Comparison of ENCODE assay signal across 10 cellular contexts in genomic region chr17:78366109-78366848, GRCh38. TPM values are rescaled to one million over a fixed set of nuclear protein-coding genes. Genes with fewer than 3 reads are reported as not detected.
DNase-seq lines count a peak whose midpoint lies in the region; ATAC-seq and TF ChIP-seq lines count a peak whose summit lies in the region.
"Had no signal": no experiment of that assay in that cellular context is flagged by ENCODE, and none has a peak within 500 bp of the region (broad histone marks: within the 10 kb centered on the region; RNA-seq: fewer than 3 reads in every experiment).

No MANE protein-coding gene starts in this region.

- H3K4me2 ChIP-seq in mesendoderm (ENCODE audit: low read length): peak overlapping the region; percentile 13
- no peak overlapping the region for H3K4me2 ChIP-seq in SK-N-SH

- ATAC-seq in HG02610 (IDR thresholded peaks at IDR 0.05; ENCODE audit: unreplicated experiment) (no peak), GM21526 (IDR thresholded peaks at IDR 0.05; ENCODE audit: low FRiP score, unreplicated experiment) (no peak)
- ATAC-seq: activated CD8-positive, alpha-beta T cell treated with anti-CD3 and anti-CD28 coated beads, Interleukin-2, amount 10 ng/mL, durations not matched to agents 7 days and 5 days had no signal

- H3K27me3 Mint-ChIP-seq in type B pancreatic cell: no peaks in the 10 kb centered on the region
- H3K27me3 Mint-ChIP-seq: central memory CD8-positive, alpha-beta T cell had no signal

- peak overlapping the region; percentile 21 for H2BK120ac ChIP-seq in mesendoderm (ENCODE audit: low read depth, low read length)

- DNase-seq in NCI-H2196 (lab: John Stamatoyannopoulos, UW; ENCODE audit: unreplicated experiment) (peak; percentile 35), NCI-H2196 treated with DMSO at 0.1 percent for 48 hours (lab: John Stamatoyannopoulos, UW; ENCODE audit: unreplicated experiment) (no peak), choroid plexus epithelial cell (ENCODE audit: low read depth) (peak; percentile 25), mesendoderm (peak; percentile 53), type B pancreatic cell (ENCODE audit: extremely low spot score, unreplicated experiment) (no peak), SK-N-SH (no peak)
- DNase-seq: activated CD8-positive, alpha-beta T cell treated with anti-CD3 and anti-CD28 coated beads, Interleukin-2, amount 10 ng/mL, durations not matched to agents 7 days and 5 days had no signal

- H3K4me1 Mint-ChIP-seq in type B pancreatic cell (ENCODE audit: unreplicated experiment): peaks cover 36% of the 10 kb centered on the region

- no peak for TF ChIP-seq RAD21 in SK-N-SH (IDR thresholded peaks at IDR 0.05; ENCODE audit: low read length)

- H3K9me3 Mint-ChIP-seq in type B pancreatic cell: no peaks in the 10 kb centered on the region
- H3K9me3 Mint-ChIP-seq: central memory CD8-positive, alpha-beta T cell had no signal

- no peaks in the 10 kb centered on the region for H3K79me2 ChIP-seq in mesendoderm (ENCODE audit: control insufficient read depth, insufficient read depth, low read length)
- H3K79me2 ChIP-seq in SK-N-SH (ENCODE audit: insufficient read depth): no peaks in the 10 kb centered on the region

- peak overlapping the region; percentile 92 for H2AK5ac ChIP-seq in mesendoderm (ENCODE audit: low read length)

- H2BK15ac ChIP-seq in mesendoderm (replicated peaks; ENCODE audit: low read depth): no peak overlapping the region

- H4K20me1 ChIP-seq in SK-N-SH (ENCODE audit: insufficient read depth): no peaks in the 10 kb centered on the region

- peak overlapping the region; percentile 52 for H3K9ac ChIP-seq in mesendoderm (ENCODE audit: low read length)
- H3K9ac ChIP-seq in SK-N-SH: no peak overlapping the region

- H3K56ac ChIP-seq in mesendoderm (ENCODE audit: low read length): peak overlapping the region; percentile 91

- H3K4me3 ChIP-seq in choroid plexus epithelial cell (ENCODE audit: low read depth, low read length) (no peak overlapping the region), mesendoderm (ENCODE audit: low read length) (no peak overlapping the region), SK-N-SH (ENCODE audit: low read depth in 2 of 2, low read length in 1 of 2) (no peak overlapping the region)

- H3K4ac ChIP-seq in mesendoderm (ENCODE audit: low read depth, low read length): peak overlapping the region; percentile 31

- WGBS in mesendoderm (ENCODE audit: extremely low coverage, insufficient coverage, low lambda C conversion rate): no CpG with 5 or more reads among the region's 18 CpGs
- WGBS in SK-N-SH (ENCODE audit: low lambda C conversion rate): 84% methylated on average over 10 of the region's 18 CpGs

- H3F3A ChIP-seq in SK-N-SH (replicated peaks; ENCODE audit: insufficient read depth): no peaks in the 10 kb centered on the region

- H4K8ac ChIP-seq in mesendoderm (ENCODE audit: low read depth, low read length): no peak overlapping the region

- peak overlapping the region; percentile 92 for H3K27ac ChIP-seq in mesendoderm (ENCODE audit: low read depth, low read length)
- no peak overlapping the region; a peak in 1 of 4 replicates for H3K27ac ChIP-seq in SK-N-SH (ENCODE audit: low read depth in 2 of 2, low read length in 1 of 2)

- H3K36me3 ChIP-seq in mesendoderm (ENCODE audit: control insufficient read depth, insufficient read depth, low read length) (no peaks in the 10 kb centered on the region), SK-N-SH (replicated peaks in 1 of 2; ENCODE audit: control insufficient read depth in 1 of 2, insufficient read depth in 2 of 2, low read length in 1 of 2) (no peaks in the 10 kb centered on the region)

- H2AFZ ChIP-seq in SK-N-SH (ENCODE audit: low read depth): no peak overlapping the region

- POLR2A ChIA-PET in SK-N-SH (lab: Yijun Ruan, JAX): no interaction called here

- peak overlapping the region; percentile 92 for H2BK5ac ChIP-seq in mesendoderm (ENCODE audit: low read length)

- TF ChIP-seq EP300 in SK-N-SH (IDR thresholded peaks at IDR 0.05; ENCODE audit: borderline replicate concordance in 1 of 2, low read depth in 1 of 2, low read length in 1 of 2): no peak

- CTCF ChIA-PET in SK-N-SH (lab: Yijun Ruan, JAX): interaction anchor here (1.0 to 15.1 kb wide), 7 partner anchors 8 to 343 kb away, joined by 3 to 327 read pairs (median 4); no protein-coding TSS in a partner anchor

- H3K4me1 ChIP-seq in mesendoderm (ENCODE audit: control insufficient read depth, low read depth, low read length): peaks cover 24% of the 10 kb centered on the region
- peaks cover 4 to 50% of the 10 kb centered on the region in 2 experiments; a peak in 1 of 4 replicates for H3K4me1 ChIP-seq in SK-N-SH (ENCODE audit: control insufficient read depth in 1 of 2, insufficient read depth in 2 of 2, low read depth in 1 of 2, low read length in 1 of 2)

- no peaks in the 10 kb centered on the region for H3K9me3 ChIP-seq in SK-N-SH

- no peaks in the 10 kb centered on the region for H3K27me3 ChIP-seq in mesendoderm (ENCODE audit: insufficient read depth, low read length, poor library complexity)
- no peaks in the 10 kb centered on the region for H3K27me3 ChIP-seq in SK-N-SH (ENCODE audit: insufficient read depth)

- no peaks in the 10 kb centered on the region for H3K9me2 ChIP-seq in SK-N-SH

- H3K18ac ChIP-seq in mesendoderm (ENCODE audit: low read length): peak overlapping the region; percentile 34

- H4K5ac ChIP-seq in mesendoderm (ENCODE audit: low read length): no peak overlapping the region

- H3K23ac ChIP-seq in mesendoderm (ENCODE audit: low read length): peak overlapping the region; percentile 93

- peak overlapping the region; percentile 61 for H3K4me3 Mint-ChIP-seq in type B pancreatic cell
- H3K4me3 Mint-ChIP-seq: activated CD8-positive, alpha-beta T cell treated with anti-CD3 and anti-CD28 coated beads, Interleukin-2, amount 10 ng/mL, durations not matched to agents 7 days and 5 days; central memory CD8-positive, alpha-beta T cell had no signal

- H3K27ac Mint-ChIP-seq in type B pancreatic cell: peak overlapping the region; percentile 84
- H3K27ac Mint-ChIP-seq: activated CD8-positive, alpha-beta T cell treated with anti-CD3 and anti-CD28 coated beads, Interleukin-2, amount 10 ng/mL, durations not matched to agents 7 days and 5 days had no signal

- no peaks in the 10 kb centered on the region for H3K79me1 ChIP-seq in mesendoderm (ENCODE audit: low read length)

- TF ChIP-seq CTCF in choroid plexus epithelial cell (conservative IDR thresholded peaks at IDR 0.05; ENCODE audit: low read depth, low read length) (no peak), type B pancreatic cell (conservative IDR thresholded peaks at IDR 0.05) (no peak), SK-N-SH (IDR thresholded peaks at IDR 0.05) (no peak)

- no peaks in the 10 kb centered on the region for H3K36me3 Mint-ChIP-seq in type B pancreatic cell

TF ChIP-seq in SK-N-SH, 30 proteins besides CTCF, POLR2A, EP300 and RAD21:
- TF ChIP-seq, protein P1, sequence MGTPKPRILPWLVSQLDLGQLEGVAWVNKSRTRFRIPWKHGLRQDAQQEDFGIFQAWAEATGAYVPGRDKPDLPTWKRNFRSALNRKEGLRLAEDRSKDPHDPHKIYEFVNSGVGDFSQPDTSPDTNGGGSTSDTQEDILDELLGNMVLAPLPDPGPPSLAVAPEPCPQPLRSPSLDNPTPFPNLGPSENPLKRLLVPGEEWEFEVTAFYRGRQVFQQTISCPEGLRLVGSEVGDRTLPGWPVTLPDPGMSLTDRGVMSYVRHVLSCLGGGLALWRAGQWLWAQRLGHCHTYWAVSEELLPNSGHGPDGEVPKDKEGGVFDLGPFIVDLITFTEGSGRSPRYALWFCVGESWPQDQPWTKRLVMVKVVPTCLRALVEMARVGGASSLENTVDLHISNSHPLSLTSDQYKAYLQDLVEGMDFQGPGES (IDR thresholded peaks at IDR 0.05; ENCODE audit: low read depth, low read length): no peak
- TF ChIP-seq, protein P2, sequence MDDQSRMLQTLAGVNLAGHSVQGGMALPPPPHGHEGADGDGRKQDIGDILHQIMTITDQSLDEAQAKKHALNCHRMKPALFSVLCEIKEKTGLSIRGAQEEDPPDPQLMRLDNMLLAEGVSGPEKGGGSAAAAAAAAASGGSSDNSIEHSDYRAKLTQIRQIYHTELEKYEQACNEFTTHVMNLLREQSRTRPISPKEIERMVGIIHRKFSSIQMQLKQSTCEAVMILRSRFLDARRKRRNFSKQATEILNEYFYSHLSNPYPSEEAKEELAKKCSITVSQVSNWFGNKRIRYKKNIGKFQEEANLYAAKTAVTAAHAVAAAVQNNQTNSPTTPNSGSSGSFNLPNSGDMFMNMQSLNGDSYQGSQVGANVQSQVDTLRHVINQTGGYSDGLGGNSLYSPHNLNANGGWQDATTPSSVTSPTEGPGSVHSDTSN (IDR thresholded peaks at IDR 0.05): no peak
- TF ChIP-seq FOXJ3 (CRISPR knock-in tag; IDR thresholded peaks at IDR 0.05) (no peak), FOSL2 (IDR thresholded peaks at IDR 0.05; ENCODE audit: borderline replicate concordance, low read depth) (no peak), MAX (IDR thresholded peaks at IDR 0.05; ENCODE audit: low read depth) (no peak)

RNA-seq across cellular contexts. Expression of gene SOCS3, which starts 6.4 kb away (rescaled TPM):
- 11.2 TPM for polyA plus RNA-seq in mesendoderm (2013, experiment 1 of 2)
- 11.0 TPM for polyA plus RNA-seq in mesendoderm (2013, experiment 2 of 2)
- total RNA-seq in type B pancreatic cell (ENCODE audit: low replicate concordance): 16.9 and 21.1 TPM in 2 replicates
- 24.9 and 26.1 TPM in 2 replicates for polyA plus RNA-seq in SK-N-SH (2012; rRNA removed)
- polyA plus RNA-seq in SK-N-SH (2012; cell fraction: cytosol; rRNA removed): 16.5 and 23.9 TPM in 2 replicates
- polyA plus RNA-seq in SK-N-SH (2012; cell fraction: nucleus; rRNA removed): 51.0 and 55.2 TPM in 2 replicates

RNA-seq across cellular contexts. Expression of gene PGS1, which starts 12.2 kb away (rescaled TPM):
- polyA plus RNA-seq in mesendoderm (2013, experiment 1 of 2): 24.0 TPM
- 23.5 TPM for polyA plus RNA-seq in mesendoderm (2013, experiment 2 of 2)
- 44.7 and 54.8 TPM in 2 replicates for total RNA-seq in type B pancreatic cell (ENCODE audit: low replicate concordance)
- 88.4 and 106 TPM in 2 replicates for polyA plus RNA-seq in SK-N-SH (2012; rRNA removed)
- polyA plus RNA-seq in SK-N-SH (2012; cell fraction: cytosol; rRNA removed): 35.9 and 56.9 TPM in 2 replicates
- polyA plus RNA-seq in SK-N-SH (2012; cell fraction: nucleus; rRNA removed): 264 and 311 TPM in 2 replicates

Comparison
In these comparisons a context has a peak if more than half of its experiments do, and no peak if none do; other contexts are left out.
1. DNase-seq: peak in NCI-H2196 (single experiment), choroid plexus epithelial cell (single experiment) and mesendoderm (single experiment); none in NCI-H2196 treated with DMSO at 0.1 percent for 48 hours (single experiment), type B pancreatic cell (single experiment) and SK-N-SH (single experiment).